10 cellular contexts compared by ENCODE assay signal in the genomic region with DNA sequence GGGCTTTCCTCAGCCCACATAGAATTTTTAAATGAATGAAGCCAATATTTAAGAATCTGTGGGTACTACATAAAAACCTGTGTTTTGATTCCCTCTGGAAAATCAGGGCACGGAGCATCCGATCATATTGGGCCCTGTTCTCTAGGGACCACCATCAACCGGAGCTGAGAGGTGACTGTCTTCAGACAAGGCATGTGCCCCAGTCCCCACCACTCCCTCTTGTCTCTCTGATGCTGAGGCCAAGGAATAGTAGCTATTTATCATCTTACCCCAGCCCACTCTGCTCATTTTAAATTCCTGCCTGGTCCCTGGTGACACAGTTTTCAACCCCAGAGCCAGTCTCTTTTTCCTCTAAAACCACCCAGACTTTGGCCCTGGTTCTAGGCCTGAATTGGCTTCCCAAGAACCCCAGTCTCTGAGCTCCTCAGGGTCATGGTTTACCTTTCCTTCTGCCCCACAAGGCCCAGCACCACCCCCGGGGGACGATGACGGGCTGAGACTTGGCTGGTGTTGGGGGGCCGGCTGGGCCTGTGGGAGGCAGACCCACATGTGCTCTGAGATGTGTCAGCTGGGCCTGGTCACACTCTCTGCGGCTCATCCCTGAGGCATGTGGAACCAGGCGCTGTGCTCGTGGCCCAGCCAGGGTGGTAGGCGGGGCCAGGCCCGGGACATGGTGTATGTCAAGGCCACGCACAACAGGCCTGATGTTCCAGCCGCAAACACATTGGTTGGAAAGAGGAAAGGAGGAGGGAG.
DNase-seq lines count a peak whose midpoint lies in the region; ATAC-seq and TF ChIP-seq lines count a peak whose summit lies in the region.
"Had no signal": no experiment of that assay in that cellular context is flagged by ENCODE, and none has a peak within 500 bp of the region (broad histone marks: within the 10 kb centered on the region; RNA-seq: fewer than 3 reads in every experiment).

No MANE protein-coding gene starts in this region.

- WGBS in prostate gland, result 58% methylated on average over 14 of the region's 14 CpGs

- TF ChIP-seq POLR2A in prostate gland (IDR thresholded peaks at IDR 0.05), result no peak

- H3K9me3 ChIP-seq in ascending aorta (peaks cover 0 to 9% of the 10 kb centered on the region in 2 donors), prostate gland (no peaks in the 10 kb centered on the region)

- peak; percentile 73 to 79 for ATAC-seq in left cardiac atrium

- H3K4me3 ChIP-seq in ascending aorta (no peak overlapping the region), prostate gland (no peak overlapping the region)

- no peak for TF ChIP-seq CTCF in ascending aorta (IDR thresholded peaks at IDR 0.05)
- no peak for TF ChIP-seq CTCF in prostate gland (IDR thresholded peaks at IDR 0.05)

- H3K4me1 ChIP-seq in ascending aorta (peaks cover 16 to 21% of the 10 kb centered on the region in 2 donors), prostate gland (replicated peaks) (peaks cover 14% of the 10 kb centered on the region)

- H3K36me3 ChIP-seq in ascending aorta (no peaks in the 10 kb centered on the region), prostate gland (no peaks in the 10 kb centered on the region)

- DNase-seq in AG20443 (ENCODE audit: low spot score) (peak; percentile 94), ascending aorta (ENCODE audit: low spot score in 2 of 2) (peak in 1 of 2 donors; percentile 90), left cardiac atrium (peak; percentile 92), prostate gland (ENCODE audit: low spot score) (no peak), NCI-H2196 (lab: John Stamatoyannopoulos, UW; ENCODE audit: unreplicated experiment) (no peak), NCI-H526 (lab: John Stamatoyannopoulos, UW) (no peak), NOMO-1 treated with DMSO at 0.1 percent for 48 hours (lab: John Stamatoyannopoulos, UW; ENCODE audit: unreplicated experiment) (no peak), Kasumi-1 (lab: John Stamatoyannopoulos, UW) (no peak)
- DNase-seq: activated CD4-positive, alpha-beta T cell treated with anti-CD3 and anti-CD28 coated beads for 1 hour; CD8-positive, alpha-beta memory T cell had no signal

- intact Hi-C loops in ascending aorta (cut with DNase I) (no loop called here), left cardiac atrium (cut with DNase I) (loop anchor here in 1 of 2 donors (10.0 kb wide), 1 partner anchor 110 kb away; the partner anchor contains the start of gene CEBPB), prostate gland (cut with DNase I) (loop anchor here (5.0 kb wide), 1 partner anchor 113 kb away; the partner anchor contains the start of gene CEBPB)

- H3K27ac ChIP-seq in ascending aorta, result peak overlapping the region; percentile 73 to 81
- peak overlapping the region; percentile 82 to 83 for H3K27ac ChIP-seq in prostate gland

- H3K27me3 ChIP-seq in ascending aorta (no peaks in the 10 kb centered on the region), prostate gland (replicated peaks; ENCODE audit: insufficient read depth) (no peaks in the 10 kb centered on the region)

Comparison
In these comparisons a context has a peak if more than half of its experiments do, and no peak if none do; other contexts are left out.
1. DNase-seq: peak in AG20443 (single experiment) and left cardiac atrium (single experiment); none in prostate gland (single experiment), NCI-H2196 (single experiment), NCI-H526 (0 of 2), NOMO-1 treated with DMSO at 0.1 percent for 48 hours (single experiment) and Kasumi-1 (0 of 2).